1 cellular context compared by ENCODE assay signal in the genomic region with DNA sequence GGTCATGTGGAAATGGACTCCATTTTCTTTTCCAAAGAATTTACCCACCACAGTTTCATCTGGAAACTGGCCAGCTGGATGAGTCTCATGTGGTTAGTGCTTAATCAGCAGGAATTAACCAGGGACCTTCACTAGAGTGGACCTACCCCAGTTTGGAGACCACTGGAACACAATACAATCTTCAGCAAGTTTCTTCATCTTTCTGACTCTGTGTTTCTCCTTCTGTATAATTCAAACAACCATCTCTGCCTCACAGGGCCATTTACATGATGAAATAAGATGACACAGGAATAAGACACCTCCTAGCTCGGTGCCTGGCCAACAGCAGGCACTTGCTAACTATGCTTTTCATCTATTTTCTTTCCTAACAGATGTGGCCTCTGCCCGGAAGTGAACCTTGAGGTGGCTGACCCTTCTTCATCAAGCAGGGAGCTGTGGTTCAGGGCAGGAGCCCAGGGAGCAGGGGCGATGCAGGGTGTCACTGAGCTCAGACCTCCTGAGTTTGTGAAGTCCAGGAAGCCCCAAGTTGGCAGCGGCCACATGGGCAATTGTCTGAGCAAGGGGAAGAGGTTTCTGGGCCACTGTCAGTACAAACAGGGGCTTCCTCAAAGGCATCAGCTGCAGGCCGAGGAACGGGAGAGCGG.
A peak's percentile ranks its signal among the peaks of the same experiment; 100 is the strongest.
TF ChIP-seq lines count a peak whose summit lies in the region.

No MANE protein-coding gene starts in this region.

TF ChIP-seq in IMR-90, 13 proteins besides CTCF, POLR2A, EP300 and RAD21:
- peak; percentile 89 for TF ChIP-seq MAFK (IDR thresholded peaks at IDR 0.05; ENCODE audit: low read depth, low read length)
- TF ChIP-seq RFX5 (IDR thresholded peaks at IDR 0.05; ENCODE audit: low read depth, low read length) = no peak
- TF ChIP-seq SMC3 (IDR thresholded peaks at IDR 0.05; ENCODE audit: low read depth, low read length) = no peak
- TF ChIP-seq BHLHE40 (IDR thresholded peaks at IDR 0.05; ENCODE audit: low read depth, low read length) = no peak
- 0 out of 2 replicates have a peak, but pooled peaks have one; percentile 2 for TF ChIP-seq CEBPB (IDR thresholded peaks at IDR 0.05; ENCODE audit: low read depth, low read length)
